11 cellular contexts compared by ENCODE assay signal in genomic region chr6:88220493-88220892, GRCh38. TPM values are rescaled to one million over a fixed set of nuclear protein-coding genes. Genes with fewer than 3 reads are reported as not detected.
DNase-seq lines count a peak whose midpoint lies in the region; ATAC-seq and TF ChIP-seq lines count a peak whose summit lies in the region.
"Had no signal": no experiment of that assay in that cellular context is flagged by ENCODE, and none has a peak within 500 bp of the region (broad histone marks: within the 10 kb centered on the region; RNA-seq: fewer than 3 reads in every experiment).

No MANE protein-coding gene starts in this region.

- no peak overlapping the region for H3K4me3 ChIP-seq in GM23338
- H3K4me3 ChIP-seq in testis: no peak overlapping the region
- H3K4me3 ChIP-seq in spleen: no peak overlapping the region
- H3K4me3 ChIP-seq in upper lobe of left lung: no peak overlapping the region

- H3K27me3 Mint-ChIP-seq in GM23338 (ENCODE audit: insufficient read depth, low read depth, poor library complexity): peaks cover 2% of the 10 kb centered on the region
- H3K27me3 Mint-ChIP-seq: activated CD4-positive, alpha-beta memory T cell treated with anti-CD3 and anti-CD28 coated beads for 36 hours had no signal

- DNase-seq in AG20443 (ENCODE audit: low spot score) (peak; percentile 17), GM23338 (ENCODE audit: low spot score) (peak; percentile 60), RPMI7951 (ENCODE audit: low read depth) (peak; percentile 18), erythroblast (lab: John Stamatoyannopoulos, UW) (peak; percentile 5 to 10), testis (no peak), spleen (no peak), medulla oblongata (ENCODE audit: extremely low spot score) (no peak), upper lobe of left lung (no peak)
- DNase-seq: activated CD4-positive, alpha-beta memory T cell treated with anti-CD3 and anti-CD28 coated beads for 36 hours; left ventricle myocardium superior had no signal

- H3K9me3 Mint-ChIP-seq in GM23338: no peaks in the 10 kb centered on the region
- H3K9me3 Mint-ChIP-seq: activated CD4-positive, alpha-beta memory T cell treated with anti-CD3 and anti-CD28 coated beads for 36 hours had no signal

- TF ChIP-seq EP300 in upper lobe of left lung (IDR thresholded peaks at IDR 0.05): no peak

- H3K9me3 ChIP-seq in testis (no peaks in the 10 kb centered on the region), spleen (no peaks in the 10 kb centered on the region), upper lobe of left lung (no peaks in the 10 kb centered on the region)

- WGBS in testis, 2 donors: 37 to 43% methylated on average over 2 of the region's 2 CpGs
- 59 to 75% (median 67%) methylated on average over 2 of the region's 2 CpGs for WGBS in spleen, 5 donors
- WGBS in upper lobe of left lung, 2 donors: 62 to 71% methylated on average over 2 of the region's 2 CpGs

- no peaks in the 10 kb centered on the region for H3K9me2 ChIP-seq in GM23338 (ENCODE audit: insufficient read depth)

- ATAC-seq in GM23338: no peak
- ATAC-seq in upper lobe of left lung (ENCODE audit: low FRiP score in 2 of 2): no peak
- ATAC-seq: left ventricle myocardium superior had no signal

- no peaks in the 10 kb centered on the region for H3F3A ChIP-seq in GM23338 (replicated peaks; ENCODE audit: low read depth)

- H3K4me1 ChIP-seq in GM23338 (ENCODE audit: insufficient read depth) (peaks cover 11% of the 10 kb centered on the region), testis (no peaks in the 10 kb centered on the region), spleen (no peaks in the 10 kb centered on the region), upper lobe of left lung (no peaks in the 10 kb centered on the region)

- intact Hi-C loops in testis (cut with DNase I; ENCODE audit: low total_unique reads): no loop called here
- intact Hi-C loops in spleen (cut with DNase I; ENCODE audit: low total_unique reads): no loop called here

- H2AFZ ChIP-seq in GM23338: no peak overlapping the region

- no peaks in the 10 kb centered on the region for H3K79me2 ChIP-seq in GM23338 (replicated peaks; ENCODE audit: insufficient read depth)

- TF ChIP-seq CTCF in GM23338 (conservative IDR thresholded peaks at IDR 0.05; ENCODE audit: low read depth in 2 of 2) (no peak), testis (IDR thresholded peaks at IDR 0.05) (no peak), spleen (IDR thresholded peaks at IDR 0.05 in 8 of 11, conservative IDR thresholded peaks at IDR 0.05 in 3 of 11) (no peak), upper lobe of left lung (IDR thresholded peaks at IDR 0.05) (no peak)

- H3K27ac Mint-ChIP-seq in GM23338: no peak overlapping the region
- H3K27ac Mint-ChIP-seq: activated CD4-positive, alpha-beta memory T cell treated with anti-CD3 and anti-CD28 coated beads for 36 hours; progenitor cell of endocrine pancreas had no signal

- H3K27me3 ChIP-seq in GM23338 (ENCODE audit: insufficient read depth): no peaks in the 10 kb centered on the region
- no peaks in the 10 kb centered on the region for H3K27me3 ChIP-seq in testis
- no peaks in the 10 kb centered on the region for H3K27me3 ChIP-seq in spleen (replicated peaks in 1 of 7)
- H3K27me3 ChIP-seq in upper lobe of left lung: no peaks in the 10 kb centered on the region

- no peak overlapping the region for H3K4me2 ChIP-seq in GM23338

- H3K27ac ChIP-seq in GM23338 (ENCODE audit: low read depth) (no peak overlapping the region), testis (no peak overlapping the region), spleen (no peak overlapping the region), upper lobe of left lung (no peak overlapping the region)

- H3K4me3 Mint-ChIP-seq in GM23338: no peak overlapping the region
- H3K4me3 Mint-ChIP-seq: activated CD4-positive, alpha-beta memory T cell treated with anti-CD3 and anti-CD28 coated beads for 36 hours had no signal

- H3K36me3 Mint-ChIP-seq in GM23338 (ENCODE audit: low read depth): no peaks in the 10 kb centered on the region
- H3K36me3 Mint-ChIP-seq: activated CD4-positive, alpha-beta memory T cell treated with anti-CD3 and anti-CD28 coated beads for 36 hours had no signal

- peaks cover 10% of the 10 kb centered on the region for H3K4me1 Mint-ChIP-seq in GM23338

- TF ChIP-seq POLR2A in erythroblast (IDR thresholded peaks at IDR 0.05; ENCODE audit: low read length) (no peak), testis (IDR thresholded peaks at IDR 0.05) (no peak), spleen (IDR thresholded peaks at IDR 0.05) (no peak), upper lobe of left lung (IDR thresholded peaks at IDR 0.05) (no peak)

- H4K20me1 ChIP-seq in GM23338 (replicated peaks; ENCODE audit: insufficient read depth): no peaks in the 10 kb centered on the region

- H3K36me3 ChIP-seq in GM23338 (ENCODE audit: insufficient read depth): no peaks in the 10 kb centered on the region
- no peaks in the 10 kb centered on the region for H3K36me3 ChIP-seq in testis (ENCODE audit: low read depth, missing control alignments)
- H3K36me3 ChIP-seq in spleen: no peaks in the 10 kb centered on the region
- no peaks in the 10 kb centered on the region for H3K36me3 ChIP-seq in upper lobe of left lung

TF ChIP-seq in GM23338, 12 proteins besides CTCF, POLR2A, EP300 and RAD21 (continues in another document):
- TF ChIP-seq JUNB (IDR thresholded peaks at IDR 0.05; ENCODE audit: unreplicated experiment) (no peak), POLR2AphosphoS5 (IDR thresholded peaks at IDR 0.05; ENCODE audit: low read depth) (no peak), ZNF114 (CRISPR knock-in tag; IDR thresholded peaks at IDR 0.05) (no peak), CREB1 (CRISPR knock-in tag; IDR thresholded peaks at IDR 0.05; ENCODE audit: low read depth) (no peak), NANOG (IDR thresholded peaks at IDR 0.05; ENCODE audit: borderline replicate concordance) (no peak), REST (IDR thresholded peaks at IDR 0.05; ENCODE audit: unreplicated experiment) (peak; percentile 87), ETS1 (IDR thresholded peaks at IDR 0.05) (no peak)

RNA-seq across cellular contexts. Expression of gene CNR1, which starts 54.3 kb away (rescaled TPM):
- 2.6 and 2.8 TPM in 2 replicates for total RNA-seq in GM23338 (2014; rRNA removed; shearing (Covaris generic))
- polyA plus RNA-seq in GM23338 (2016; fragmentation: Nextera tagmentation; extraction: Ambion mirVana) (0.71 and 1.0 TPM in 2 replicates), testis (ENCODE audit: insufficient read depth, low read depth, low replicate concordance) (2.3 TPM), spleen (1 to 10 TPM; 2.5 to 5.7 (median 5.1) TPM)
- 2.5 and 3.4 TPM in 2 replicates for total RNA-seq in RPMI7951 (2014; rRNA removed; shearing (Covaris generic))
- total RNA-seq in testis (1 to 10 TPM; 4.3 to 4.9 TPM), spleen (1 to 10 TPM; 1.7 to 5.2 (median 2.6) TPM), upper lobe of left lung (10 to 100 TPM in 3 of 6 donors, 1 to 10 TPM in 3; 7.3 to 19.0 (median 10.3) TPM)
- total RNA-seq: activated CD4-positive, alpha-beta memory T cell treated with anti-CD3 and anti-CD28 coated beads for 36 hours had no signal

Comparison
In these comparisons a context has a peak if more than half of its experiments do, and no peak if none do; other contexts are left out.
1. DNase-seq: peak in AG20443 (single experiment), GM23338 (single experiment), RPMI7951 (single experiment) and erythroblast (2 of 2); none in testis (single experiment), spleen (single experiment), medulla oblongata (single experiment) and upper lobe of left lung (0 of 2).